In genomic region chr17:22310717-22311686, GRCh38 we compare ENCODE assay signal across 1 cellular context.
TF ChIP-seq lines count a peak whose summit lies in the region.

No MANE protein-coding gene starts in this region.

TF ChIP-seq in K562, 482 proteins besides CTCF, POLR2A, EP300 and RAD21 (continued from another document and continues in another):
- TF ChIP-seq RFX1 (IDR thresholded peaks at IDR 0.05), result peak; percentile 95
- peak; percentile 65 for TF ChIP-seq MBD2 (IDR thresholded peaks at IDR 0.05; ENCODE audit: borderline replicate concordance, low read depth)
- TF ChIP-seq ASH1L (IDR thresholded peaks at IDR 0.05; ENCODE audit: borderline replicate concordance, low read depth, partially characterized antibody), result peak; percentile 50
- TF ChIP-seq HDAC2 (IDR thresholded peaks at IDR 0.05), result no peak
- no peak for TF ChIP-seq DDX20 (tag; IDR thresholded peaks at IDR 0.05; ENCODE audit: low read depth)
- TF ChIP-seq BRD4 (IDR thresholded peaks at IDR 0.05), result no peak
- TF ChIP-seq FOSL1 (tag; conservative IDR thresholded peaks at IDR 0.05), result no peak
- TF ChIP-seq TBP (optimal IDR thresholded peaks at IDR 0.05; ENCODE audit: low read depth, low read length), result no peak
- TF ChIP-seq FOXK2 (conservative IDR thresholded peaks at IDR 0.05 in 1 of 2, IDR thresholded peaks at IDR 0.05 in 1 of 2; ENCODE audit: low read depth in 2 of 2), result peak; percentile 22 to 38; a peak in 3 of 4 replicates
- TF ChIP-seq MTA1 (IDR thresholded peaks at IDR 0.05; ENCODE audit: borderline replicate concordance), result no peak
- TF ChIP-seq PKNOX1 (IDR thresholded peaks at IDR 0.05), result peak; percentile 99
- no peak for TF ChIP-seq WHSC1 (IDR thresholded peaks at IDR 0.05; ENCODE audit: low read length)
- TF ChIP-seq CAMTA2 (CRISPR knock-in tag; conservative IDR thresholded peaks at IDR 0.05), result no peak
- no peak for TF ChIP-seq POLR2G (IDR thresholded peaks at IDR 0.05; ENCODE audit: low read depth, low read length)
- TF ChIP-seq CCNT2 (IDR thresholded peaks at IDR 0.05; ENCODE audit: borderline replicate concordance, extremely low read depth, insufficient read length, low read depth, low read length), result no peak
- no peak for TF ChIP-seq ZNF77 (CRISPR knock-in tag; IDR thresholded peaks at IDR 0.05)
- TF ChIP-seq GABPA (tag; conservative IDR thresholded peaks at IDR 0.05; ENCODE audit: low read depth), result peak; percentile 47
- no peak for TF ChIP-seq HDAC8 (tag; IDR thresholded peaks at IDR 0.05)
- TF ChIP-seq ZNF445 (CRISPR knock-in tag; IDR thresholded peaks at IDR 0.05; ENCODE audit: low read depth), result no peak
- TF ChIP-seq PHTF2 (CRISPR knock-in tag; IDR thresholded peaks at IDR 0.05), result no peak
- TF ChIP-seq TFAP4 (CRISPR knock-in tag; IDR thresholded peaks at IDR 0.05; ENCODE audit: borderline replicate concordance), result peak; percentile 35; the same call in 1 of the 2 replicates
- TF ChIP-seq CEBPG (CRISPR knock-in tag; IDR thresholded peaks at IDR 0.05), result no peak
- TF ChIP-seq CEBPG (tag; conservative IDR thresholded peaks at IDR 0.05 in 1 of 2, IDR thresholded peaks at IDR 0.05 in 1 of 2), result no peak
- peak; percentile 83 for TF ChIP-seq PBX2 (CRISPR knock-in tag; IDR thresholded peaks at IDR 0.05; ENCODE audit: low read depth)
- TF ChIP-seq PBX2 (tag; conservative IDR thresholded peaks at IDR 0.05; ENCODE audit: low read depth), result peak; percentile 98
- peak; percentile 79; the same call in 1 of the 2 replicates for TF ChIP-seq CEBPZ (IDR thresholded peaks at IDR 0.05; ENCODE audit: borderline replicate concordance, low read depth, low read length)
- TF ChIP-seq THRAP3 (IDR thresholded peaks at IDR 0.05; ENCODE audit: borderline replicate concordance), result no peak
- TF ChIP-seq MXI1 (IDR thresholded peaks at IDR 0.05; ENCODE audit: low read depth, low read length), result peak; percentile 47; the same call in 1 of the 2 replicates
- TF ChIP-seq ZBTB2 (IDR thresholded peaks at IDR 0.05), result no peak
- TF ChIP-seq RBM17 (IDR thresholded peaks at IDR 0.05; ENCODE audit: borderline replicate concordance, low read depth, low read length), result no peak
- no peak for TF ChIP-seq ARID4B (CRISPR knock-in tag; IDR thresholded peaks at IDR 0.05)
- no peak for TF ChIP-seq PHB2 (IDR thresholded peaks at IDR 0.05; ENCODE audit: low read depth)
- no peak; a peak in 1 of 4 replicates for TF ChIP-seq CSDE1 (IDR thresholded peaks at IDR 0.05)
- TF ChIP-seq CBX3 (IDR thresholded peaks at IDR 0.05; ENCODE audit: borderline replicate concordance in 1 of 2, low read length in 2 of 2), result 0 out of 3 replicates have a peak, but pooled peaks of 1 of the 2 experiments have one; percentile 26
- no peak for TF ChIP-seq TCFL5 (CRISPR knock-in tag; conservative IDR thresholded peaks at IDR 0.05)
- no peak for TF ChIP-seq ZBTB43 (CRISPR knock-in tag; IDR thresholded peaks at IDR 0.05)
- TF ChIP-seq ATF1 (CRISPR knock-in tag; IDR thresholded peaks at IDR 0.05), result no peak
- TF ChIP-seq ATF1 (tag; IDR thresholded peaks at IDR 0.05), result 0 out of 2 replicates have a peak, but pooled peaks have one; percentile 32
- TF ChIP-seq ZFPM2 (CRISPR knock-in tag; IDR thresholded peaks at IDR 0.05), result no peak
- TF ChIP-seq FOS (IDR thresholded peaks at IDR 0.05; ENCODE audit: extremely low read depth, insufficient read length), result peak; percentile 55
- no peak for TF ChIP-seq SETDB1 (IDR thresholded peaks at IDR 0.05; ENCODE audit: low read length)
- TF ChIP-seq KLF6 (CRISPR knock-in tag; IDR thresholded peaks at IDR 0.05; ENCODE audit: borderline replicate concordance), result no peak
- TF ChIP-seq ZNF395 (CRISPR knock-in tag; IDR thresholded peaks at IDR 0.05), result no peak
- TF ChIP-seq ARID1B (IDR thresholded peaks at IDR 0.05), result no peak
- no peak for TF ChIP-seq CGGBP1 (CRISPR knock-in tag; IDR thresholded peaks at IDR 0.05)
- TF ChIP-seq NRF1 (conservative IDR thresholded peaks at IDR 0.05 in 1 of 2, IDR thresholded peaks at IDR 0.05 in 1 of 2), result peak; percentile 48 to 61; a peak in 3 of 4 replicates
- TF ChIP-seq MCM2 (IDR thresholded peaks at IDR 0.05; ENCODE audit: low read depth), result no peak
- TF ChIP-seq CTCFL (IDR thresholded peaks at IDR 0.05; ENCODE audit: borderline replicate concordance, insufficient read depth, low read depth, low read length, poor library complexity, severe bottlenecking), result peak; percentile 73
